ENCODE assay signal across 20 cellular contexts in genomic region chr3:122635789-122636188, GRCh38. TPM values are rescaled to one million over a fixed set of nuclear protein-coding genes. Genes with fewer than 3 reads are reported as not detected.
A peak's percentile ranks its signal among the peaks of the same experiment; 100 is the strongest.
DNase-seq lines count a peak whose midpoint lies in the region; ATAC-seq, FAIRE-seq and TF ChIP-seq lines count a peak whose summit lies in the region.
"Had no signal": no experiment of that assay in that cellular context is flagged by ENCODE, and none has a peak within 500 bp of the region (broad histone marks: within the 10 kb centered on the region; RNA-seq: fewer than 3 reads in every experiment).

No MANE protein-coding gene starts in this region.

- in situ Hi-C loops in astrocyte of the spinal cord (cut with HindIII; ENCODE audit: low sequenced_read_pairs) = no loop called here

- no peak overlapping the region for H2AFZ ChIP-seq in keratinocyte (ENCODE audit: control insufficient read depth, low read length)

- H3K9me3 ChIP-seq in keratinocyte (ENCODE audit: control insufficient read depth, low read depth, low read length) (no peaks in the 10 kb centered on the region), endodermal cell (ENCODE audit: control insufficient read depth, low read length) (no peaks in the 10 kb centered on the region)
- H3K9me3 ChIP-seq: left ventricle myocardium inferior, neutrophil had no signal

- H3K4me1 Mint-ChIP-seq in endodermal cell = peaks cover under 1% of the 10 kb centered on the region
- H3K4me1 Mint-ChIP-seq in activated CD4-positive, alpha-beta T cell treated with anti-CD3 and anti-CD28 coated beads for 36 hours = no peaks in the 10 kb centered on the region

- H3K4me3 Mint-ChIP-seq in endodermal cell = no peak overlapping the region
- no peak overlapping the region for H3K4me3 Mint-ChIP-seq in activated CD4-positive, alpha-beta T cell treated with anti-CD3 and anti-CD28 coated beads for 36 hours
- H3K4me3 Mint-ChIP-seq: activated naive CD8-positive, alpha-beta T cell treated with anti-CD3 and anti-CD28 coated beads, Interleukin-2, amount 50 U/mL, for 24 hours; CD8-positive, alpha-beta memory T cell had no signal

- DNase-seq in AG20443 (ENCODE audit: low spot score) = peak; percentile 16
- peak; percentile 37 for DNase-seq in HT1080 (ENCODE audit: low read depth)
- peak; percentile 42 for DNase-seq in astrocyte of the spinal cord (ENCODE audit: low read depth, low spot score)
- peak; percentile 58 for DNase-seq in keratinocyte (ENCODE audit: low read depth, low spot score)
- no peak for DNase-seq in NCI-H1417 treated with DMSO at 0.1 percent for 48 hours (lab: John Stamatoyannopoulos, UW)
- DNase-seq in endodermal cell = no peak
- DNase-seq in activated CD4-positive, alpha-beta T cell treated with anti-CD3 and anti-CD28 coated beads for 36 hours = no peak
- DNase-seq: activated naive CD8-positive, alpha-beta T cell treated with anti-CD3 and anti-CD28 coated beads, Interleukin-2, amount 50 U/mL, for 24 hours; CD8-positive, alpha-beta memory T cell; central memory CD4-positive, alpha-beta T cell; DMS79; left ventricle myocardium inferior; NCI-H187 treated with DMSO at 0.1 percent for 48 hours; NCI-H446 treated with DMSO at 0.1 percent for 48 hours; RPMI8226; substantia nigra had no signal

- H3K4me1 ChIP-seq in keratinocyte (ENCODE audit: control insufficient read depth, extremely low read depth, insufficient read depth, low read length) (peaks cover 20% of the 10 kb centered on the region), endodermal cell (ENCODE audit: control insufficient read depth, insufficient read depth, low read length) (no peaks in the 10 kb centered on the region)
- H3K4me1 ChIP-seq: left ventricle myocardium inferior had no signal

- H3K36me3 ChIP-seq in keratinocyte (ENCODE audit: control insufficient read depth in 2 of 2, extremely low read depth in 1 of 2, insufficient read depth in 2 of 2, low read length in 2 of 2) = no peaks in the 10 kb centered on the region
- H3K36me3 ChIP-seq in endodermal cell (ENCODE audit: control insufficient read depth, insufficient read depth, low read length) = no peaks in the 10 kb centered on the region
- H3K36me3 ChIP-seq: left ventricle myocardium inferior, neutrophil had no signal

- H3K4me2 ChIP-seq in keratinocyte (ENCODE audit: control insufficient read depth, extremely low read depth, insufficient read depth, low read depth, low read length) = peak overlapping the region; percentile 60

- no peaks in the 10 kb centered on the region for H3K79me2 ChIP-seq in keratinocyte (ENCODE audit: control insufficient read depth, insufficient read depth, low read length)

- ATAC-seq in GM18517 (IDR thresholded peaks at IDR 0.05; ENCODE audit: unreplicated experiment) = no peak
- no peak for ATAC-seq in activated CD4-positive, alpha-beta T cell treated with anti-CD3 and anti-CD28 coated beads for 36 hours
- ATAC-seq: activated naive CD8-positive, alpha-beta T cell treated with anti-CD3 and anti-CD28 coated beads, Interleukin-2, amount 50 U/mL, for 24 hours had no signal

- H3K27ac ChIP-seq in keratinocyte (ENCODE audit: control insufficient read depth, insufficient read depth, low read length) = peak overlapping the region; percentile 42
- H3K27ac ChIP-seq in endodermal cell (ENCODE audit: low read depth, low read length) = no peak overlapping the region
- H3K27ac ChIP-seq: left ventricle myocardium inferior, neutrophil had no signal

- H3K4me3 ChIP-seq in astrocyte of the spinal cord (ENCODE audit: low read depth, low read length) (no peak overlapping the region), keratinocyte (ENCODE audit: control insufficient read depth in 2 of 3, extremely low read depth in 1 of 3, insufficient read depth in 2 of 3, low read depth in 1 of 3, low read length in 3 of 3) (no peak overlapping the region), endodermal cell (ENCODE audit: low read length) (no peak overlapping the region)
- H3K4me3 ChIP-seq: left ventricle myocardium inferior had no signal

- WGBS in endodermal cell (ENCODE audit: insufficient coverage in 1 of 2, insufficient read length in 1 of 2), 2 experiments = 88 to 90% methylated on average over 4 to 5 of the region's 5 CpGs

- H3K9me3 Mint-ChIP-seq in endodermal cell = no peaks in the 10 kb centered on the region
- no peaks in the 10 kb centered on the region for H3K9me3 Mint-ChIP-seq in activated CD4-positive, alpha-beta T cell treated with anti-CD3 and anti-CD28 coated beads for 36 hours (ENCODE audit: low read depth)
- H3K9me3 Mint-ChIP-seq: activated naive CD8-positive, alpha-beta T cell treated with anti-CD3 and anti-CD28 coated beads, Interleukin-2, amount 50 U/mL, for 24 hours; CD8-positive, alpha-beta memory T cell had no signal

- no peak overlapping the region for H3K27ac Mint-ChIP-seq in endodermal cell
- H3K27ac Mint-ChIP-seq in activated CD4-positive, alpha-beta T cell treated with anti-CD3 and anti-CD28 coated beads for 36 hours = no peak overlapping the region
- H3K27ac Mint-ChIP-seq: activated naive CD8-positive, alpha-beta T cell treated with anti-CD3 and anti-CD28 coated beads, Interleukin-2, amount 50 U/mL, for 24 hours had no signal

- H3K27me3 ChIP-seq in keratinocyte (ENCODE audit: control insufficient read depth, extremely low read depth, insufficient read depth, low read length) = no peaks in the 10 kb centered on the region
- no peaks in the 10 kb centered on the region for H3K27me3 ChIP-seq in endodermal cell (ENCODE audit: control insufficient read depth, insufficient read depth, low read length, poor library complexity, severe bottlenecking)
- H3K27me3 ChIP-seq: neutrophil had no signal

- H4K20me1 ChIP-seq in keratinocyte (ENCODE audit: control insufficient read depth, extremely low read depth, insufficient read depth, low read length) = no peaks in the 10 kb centered on the region

- intact Hi-C loops in activated CD4-positive, alpha-beta T cell treated with anti-CD3 and anti-CD28 coated beads for 36 hours (cut with DNase I, micrococcal nuclease) = no loop called here

- no peaks in the 10 kb centered on the region for H3K9me1 ChIP-seq in keratinocyte (ENCODE audit: control insufficient read depth, extremely low read depth, insufficient read depth, low read length)

- no peaks in the 10 kb centered on the region for H3K36me3 Mint-ChIP-seq in endodermal cell (ENCODE audit: low read depth)
- peaks cover 6% of the 10 kb centered on the region for H3K36me3 Mint-ChIP-seq in activated CD4-positive, alpha-beta T cell treated with anti-CD3 and anti-CD28 coated beads for 36 hours (ENCODE audit: low read depth)

- no peak for TF ChIP-seq CTCF in astrocyte of the spinal cord (IDR thresholded peaks at IDR 0.05; ENCODE audit: low read depth, low read length)
- TF ChIP-seq CTCF in keratinocyte (optimal IDR thresholded peaks at IDR 0.05 in 1 of 3, IDR thresholded peaks at IDR 0.05 in 1 of 3, conservative IDR thresholded peaks at IDR 0.05 in 1 of 3; ENCODE audit: extremely low read depth in 1 of 3, insufficient read depth in 2 of 3, low read length in 3 of 3) = no peak
- no peak for TF ChIP-seq CTCF in endodermal cell (conservative IDR thresholded peaks at IDR 0.05)

- H3K9ac ChIP-seq in keratinocyte (ENCODE audit: control insufficient read depth, extremely low read depth, insufficient read depth, low read length) (no peak overlapping the region), endodermal cell (ENCODE audit: extremely low read depth, low read length, poor library complexity, severe bottlenecking) (no peak overlapping the region)

- CTCF ChIA-PET in activated CD4-positive, alpha-beta T cell treated with anti-CD3 and anti-CD28 coated beads for 36 hours (lab: Charles Lee) = interaction anchor here (0.8 kb wide), 1 partner anchor 267 kb away, joined by 3 read pairs; no protein-coding TSS in a partner anchor

- dilution Hi-C loops in keratinocyte (cut with MboI; ENCODE audit: extremely low pct_ligation_motif_present, low sequenced_read_pairs) = no loop called here

- POLR2A ChIA-PET in activated CD4-positive, alpha-beta T cell treated with anti-CD3 and anti-CD28 coated beads for 36 hours (lab: Charles Lee) = no interaction called here

- H3K27me3 Mint-ChIP-seq in endodermal cell (ENCODE audit: insufficient read depth) = peaks cover 13% of the 10 kb centered on the region
- H3K27me3 Mint-ChIP-seq in activated CD4-positive, alpha-beta T cell treated with anti-CD3 and anti-CD28 coated beads for 36 hours = no peaks in the 10 kb centered on the region
- H3K27me3 Mint-ChIP-seq: activated naive CD8-positive, alpha-beta T cell treated with anti-CD3 and anti-CD28 coated beads, Interleukin-2, amount 50 U/mL, for 24 hours had no signal

- peak; percentile 86 for FAIRE-seq in keratinocyte (lab: Jason Lieb, UNC)
- FAIRE-seq: GM18507, H1 had no signal

RNA-seq across cellular contexts. Expression of gene PARP14, which starts 44.9 kb away (rescaled TPM):
- 19.8 and 21.0 TPM in 2 replicates for total RNA-seq in HT1080 (2014; rRNA removed; shearing (Covaris generic))
- 6.8 and 9.5 TPM in 2 replicates for polyA plus RNA-seq in HT1080 (2015; cell fraction: cytosol; rRNA removed)
- polyA plus RNA-seq in HT1080 (2015; cell fraction: nucleus; rRNA removed) = 36.2 and 42.0 TPM in 2 replicates
- 19.1 to 27.0 TPM (median 25.7 TPM) in 3 replicates for polyA plus RNA-seq in keratinocyte
- 6.5 TPM for polyA plus RNA-seq in keratinocyte (2011; ENCODE audit: low read depth)
- polyA plus RNA-seq in keratinocyte (2011; cell fraction: cytosol; rRNA removed) = 9.0 and 14.9 TPM in 2 replicates
- polyA plus RNA-seq in keratinocyte (2011; cell fraction: nucleus; rRNA removed) = 28.0 and 31.8 TPM in 2 replicates
- polyA plus RNA-seq in keratinocyte (2012; ENCODE audit: low replicate concordance) = 2.3 and 18.6 TPM in 2 replicates
- 21.3 to 48.7 TPM (median 33.4 TPM) in 3 replicates for polyA minus RNA-seq in keratinocyte
- 18.0 TPM for polyA minus RNA-seq in keratinocyte (2011; cell fraction: cytosol; rRNA and poly(A)+ RNA removed)
- 29.2 and 47.5 TPM in 2 replicates for polyA minus RNA-seq in keratinocyte (2011; cell fraction: nucleus; rRNA and poly(A)+ RNA removed)
- total RNA-seq in endodermal cell = 10 to 100 TPM; 16.4 to 19.1 TPM
- 3.8 TPM for polyA plus RNA-seq in endodermal cell (2013, experiment 1 of 2)
- polyA plus RNA-seq in endodermal cell (2013, experiment 2 of 2) = 3.4 TPM
- total RNA-seq in activated CD4-positive, alpha-beta T cell treated with anti-CD3 and anti-CD28 coated beads for 36 hours = 10 to 100 TPM; 51.6 to 57.9 TPM

RNA-seq across cellular contexts. Expression of gene PARP15, which starts 58.3 kb away (rescaled TPM):
- not detected in 2 replicates for total RNA-seq in HT1080 (2014; rRNA removed; shearing (Covaris generic))
- polyA plus RNA-seq in HT1080 (2015; cell fraction: cytosol; rRNA removed) = not detected in 2 replicates
- 0.07 TPM in 1 of 2 replicates, not detected in the other for polyA plus RNA-seq in HT1080 (2015; cell fraction: nucleus; rRNA removed)
- polyA plus RNA-seq in keratinocyte = 0.25 to 0.33 TPM (median 0.33 TPM) in 3 replicates
- not detected for polyA plus RNA-seq in keratinocyte (2011; ENCODE audit: low read depth)
- polyA plus RNA-seq in keratinocyte (2011; cell fraction: cytosol; rRNA removed) = 0.07 TPM in 1 of 2 replicates, not detected in the other
- polyA plus RNA-seq in keratinocyte (2011; cell fraction: nucleus; rRNA removed) = 1.0 and 1.1 TPM in 2 replicates
- 0.05 TPM in 1 of 2 replicates, not detected in the other for polyA plus RNA-seq in keratinocyte (2012; ENCODE audit: low replicate concordance)
- 0.10 to 0.42 TPM (median 0.23 TPM) in 3 replicates for polyA minus RNA-seq in keratinocyte
- polyA minus RNA-seq in keratinocyte (2011; cell fraction: cytosol; rRNA and poly(A)+ RNA removed) = not detected
- 0.11 and 0.78 TPM in 2 replicates for polyA minus RNA-seq in keratinocyte (2011; cell fraction: nucleus; rRNA and poly(A)+ RNA removed)
- under 1 TPM; 0.18 to 0.44 TPM for total RNA-seq in endodermal cell
- polyA plus RNA-seq in endodermal cell (2013, experiment 1 of 2) = not detected
- not detected for polyA plus RNA-seq in endodermal cell (2013, experiment 2 of 2)
- 1 to 10 TPM; 7.8 to 8.7 TPM for total RNA-seq in activated CD4-positive, alpha-beta T cell treated with anti-CD3 and anti-CD28 coated beads for 36 hours

Comparison
In these comparisons a context has a peak if more than half of its experiments do, and no peak if none do; other contexts are left out.
1. DNase-seq: peak in AG20443 (single experiment), HT1080 (single experiment), astrocyte of the spinal cord (single experiment) and keratinocyte (single experiment); none in NCI-H1417 treated with DMSO at 0.1 percent for 48 hours (single experiment), endodermal cell (single experiment) and activated CD4-positive, alpha-beta T cell treated with anti-CD3 and anti-CD28 coated beads for 36 hours (single experiment).